1 cellular context compared by ENCODE assay signal in genomic region chr22:36775966-36776669, GRCh38.
A peak's percentile ranks its signal among the peaks of the same experiment; 100 is the strongest.
TF ChIP-seq lines count a peak whose summit lies in the region.

Gene IFT27, minus strand, starts transcription at chr22:36776119. Its CDS starts 412 bp downstream, at chr22:36775707.

TF ChIP-seq in H1, 55 proteins besides CTCF, POLR2A, EP300 and RAD21:
- TF ChIP-seq TAF1 (IDR thresholded peaks at IDR 0.05; ENCODE audit: low read depth, low read length) (peak; percentile 46; the same call in 1 of the 2 replicates), SAP30 (IDR thresholded peaks at IDR 0.05; ENCODE audit: insufficient read depth, insufficient replicate concordance, low read length) (peak; percentile 15), SRF (IDR thresholded peaks at IDR 0.05; ENCODE audit: low read depth, low read length) (no peak), JUN (IDR thresholded peaks at IDR 0.05; ENCODE audit: low read depth, low read length) (no peak), NRF1 (IDR thresholded peaks at IDR 0.05; ENCODE audit: low read depth, low read length) (peak; percentile 87), NANOG (IDR thresholded peaks at IDR 0.05; ENCODE audit: insufficient read depth, low read depth, low read length, poor library complexity, severe bottlenecking) (peak; percentile 74), JUND (IDR thresholded peaks at IDR 0.05; ENCODE audit: low read length) (no peak), TEAD4 (IDR thresholded peaks at IDR 0.05; ENCODE audit: low read depth, low read length) (no peak), BRCA1 (IDR thresholded peaks at IDR 0.05; ENCODE audit: low read depth, low read length) (peak; percentile 70), CBX8 (IDR thresholded peaks at IDR 0.05; ENCODE audit: borderline replicate concordance, low read depth, low read length) (no peak), MAX (IDR thresholded peaks at IDR 0.05) (peak; percentile 38; the same call in 1 of the 2 replicates), KDM4A (IDR thresholded peaks at IDR 0.05; ENCODE audit: low read depth, low read length, severe bottlenecking) (peak; percentile 48), KDM5A (IDR thresholded peaks at IDR 0.05; ENCODE audit: low read length) (no peak), PHF8 (conservative IDR thresholded peaks at IDR 0.05; ENCODE audit: low read depth, low read length) (0 out of 2 replicates have a peak, but pooled peaks have one; percentile 14), CREB1 (IDR thresholded peaks at IDR 0.05) (peak; percentile 82), SP4 (IDR thresholded peaks at IDR 0.05; ENCODE audit: low read length) (peak; percentile 82; the same call in 1 of the 2 replicates), RXRA (IDR thresholded peaks at IDR 0.05; ENCODE audit: insufficient read depth, low read depth, low read length) (no peak), SP1 (IDR thresholded peaks at IDR 0.05; ENCODE audit: low read depth, low read length) (peak; percentile 99), GTF2F1 (IDR thresholded peaks at IDR 0.05; ENCODE audit: borderline replicate concordance, low read depth, low read length) (no peak), TCF12 (IDR thresholded peaks at IDR 0.05; ENCODE audit: low read depth, low read length) (no peak), E2F6 (IDR thresholded peaks at IDR 0.05) (peak; percentile 87), POU5F1 (IDR thresholded peaks at IDR 0.05; ENCODE audit: low read depth, low read length) (no peak), ASH2L (IDR thresholded peaks at IDR 0.05; ENCODE audit: low read length) (peak; percentile 46), CHD2 (IDR thresholded peaks at IDR 0.05; ENCODE audit: low read length) (peak; percentile 90), ATF3 (IDR thresholded peaks at IDR 0.05; ENCODE audit: insufficient read depth, low read depth, low read length) (no peak), SIN3A (conservative IDR thresholded peaks at IDR 0.05 in 1 of 2, IDR thresholded peaks at IDR 0.05 in 1 of 2; ENCODE audit: low read depth in 1 of 2, low read length in 2 of 2) (peak in 1 of 2 experiments; percentile 63; a peak in 1 of 4 replicates), SP2 (IDR thresholded peaks at IDR 0.05; ENCODE audit: low read length) (peak; percentile 97), GABPA (IDR thresholded peaks at IDR 0.05; ENCODE audit: borderline replicate concordance, insufficient read depth, low read length) (no peak)
